ENCODE assay signal across 9 cellular contexts in the genomic region with DNA sequence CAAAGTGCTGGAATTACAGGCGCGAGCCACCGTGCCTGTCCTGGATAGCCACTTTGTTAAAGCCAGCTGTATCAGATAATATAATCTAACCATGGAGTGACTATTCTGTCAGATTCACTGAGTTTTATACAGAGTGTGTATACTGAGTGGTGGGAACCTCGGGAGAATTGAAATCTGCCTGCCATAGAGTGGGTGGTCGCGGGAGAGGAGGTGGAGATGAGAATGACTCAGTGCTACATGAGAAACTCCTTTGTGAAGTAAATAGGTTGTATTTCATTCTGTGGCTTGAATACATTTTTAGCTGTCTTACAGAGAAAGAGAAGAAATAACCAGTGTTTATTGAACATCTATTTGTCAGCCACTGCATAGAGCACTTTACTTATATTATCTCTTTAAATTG.
DNase-seq lines count a peak whose midpoint lies in the region; ATAC-seq and TF ChIP-seq lines count a peak whose summit lies in the region.
"Had no signal": no experiment of that assay in that cellular context is flagged by ENCODE, and none has a peak within 500 bp of the region (broad histone marks: within the 10 kb centered on the region; RNA-seq: fewer than 3 reads in every experiment).

No MANE protein-coding gene starts in this region.

- TF ChIP-seq CTCF in NB4 (IDR thresholded peaks at IDR 0.05; ENCODE audit: low read depth, low read length) (no peak), choroid plexus epithelial cell (conservative IDR thresholded peaks at IDR 0.05; ENCODE audit: low read depth, low read length) (no peak)

- ATAC-seq in GM18858 (IDR thresholded peaks at IDR 0.05; ENCODE audit: unreplicated experiment) (peak; percentile 61), HG03378 (IDR thresholded peaks at IDR 0.05; ENCODE audit: unreplicated experiment) (no peak)

- no peak for TF ChIP-seq POLR2A in NB4 (IDR thresholded peaks at IDR 0.05; ENCODE audit: extremely low read depth, insufficient read length)

- DNase-seq in NB4 (ENCODE audit: low read depth) (peak; percentile 14), choroid plexus epithelial cell (ENCODE audit: low read depth) (peak; percentile 31), NCI-H345 treated with DMSO at 0.1 percent for 48 hours (lab: John Stamatoyannopoulos, UW; ENCODE audit: unreplicated experiment) (no peak), NCI-H128 (lab: John Stamatoyannopoulos, UW; ENCODE audit: unreplicated experiment) (no peak)
- peak; percentile 25 for DNase-seq in stimulated activated CD4-positive, alpha-beta T cell treated with anti-CD3 and anti-CD28 coated beads, Interleukin-15, amount 100 ng/mL, for 24 hours
- DNase-seq: NCI-H345 had no signal

- H3K4me3 ChIP-seq in NB4 (ENCODE audit: low read depth, low read length) = no peak overlapping the region
- H3K4me3 ChIP-seq in choroid plexus epithelial cell (ENCODE audit: low read depth, low read length) = no peak overlapping the region
- H3K4me3 ChIP-seq: skin epidermis had no signal

Comparison
In these comparisons a context has a peak if more than half of its experiments do, and no peak if none do; other contexts are left out.
1. DNase-seq: peak in NB4 (single experiment), choroid plexus epithelial cell (single experiment) and stimulated activated CD4-positive, alpha-beta T cell treated with anti-CD3 and anti-CD28 coated beads, Interleukin-15, amount 100 ng/mL, for 24 hours (single experiment); none in NCI-H345 treated with DMSO at 0.1 percent for 48 hours (single experiment) and NCI-H128 (single experiment).